Comparison of ENCODE assay signal across 8 cellular contexts in genomic region chr4:118281611-118282442, GRCh38.
A peak's percentile ranks its signal among the peaks of the same experiment; 100 is the strongest.
DNase-seq lines count a peak whose midpoint lies in the region; FAIRE-seq and TF ChIP-seq lines count a peak whose summit lies in the region.

No MANE protein-coding gene starts in this region.

- H3K9ac ChIP-seq in SK-N-MC (ENCODE audit: insufficient read length), result no peak overlapping the region

- H3K36me3 Mint-ChIP-seq in glutamatergic neuron (ENCODE audit: unreplicated experiment), result no peaks in the 10 kb centered on the region

- H2AFZ ChIP-seq in ACC112 (ENCODE audit: low read length, unreplicated experiment), result no peak overlapping the region

- H3K4me3 ChIP-seq in ACC112 (ENCODE audit: low read depth, low read length) (peak overlapping the region; percentile 91), SK-N-MC (no peak overlapping the region)

- peak overlapping the region; percentile 78 for H3K4me3 Mint-ChIP-seq in glutamatergic neuron (ENCODE audit: unreplicated experiment)

- H3K4me1 Mint-ChIP-seq in glutamatergic neuron (ENCODE audit: low read depth, unreplicated experiment), result peaks cover 28% of the 10 kb centered on the region

- H3K9me3 ChIP-seq in SK-N-MC (ENCODE audit: low read depth, low read length), result no peaks in the 10 kb centered on the region

- H3K9me3 Mint-ChIP-seq in glutamatergic neuron (ENCODE audit: unreplicated experiment), result peaks cover 5% of the 10 kb centered on the region

- FAIRE-seq in GM12892 (lab: Jason Lieb, UNC), result no peak

- H3K27ac ChIP-seq in ACC112 (ENCODE audit: low read depth, low read length), result peak overlapping the region; percentile 71
- H3K27ac ChIP-seq in SK-N-MC, result peak overlapping the region; percentile 72

- peaks cover 24% of the 10 kb centered on the region for H3K79me2 ChIP-seq in ACC112 (ENCODE audit: control insufficient read depth, insufficient read depth, low read length, unreplicated experiment)

- peaks cover 6% of the 10 kb centered on the region for H3K27me3 Mint-ChIP-seq in glutamatergic neuron (ENCODE audit: unreplicated experiment)

- no peaks in the 10 kb centered on the region for H3K27me3 ChIP-seq in ACC112 (ENCODE audit: insufficient read depth, low read length)

- H3K36me3 ChIP-seq in ACC112 (ENCODE audit: insufficient read depth, low read length) (peaks cover 18% of the 10 kb centered on the region), SK-N-MC (ENCODE audit: insufficient read depth, low read length) (peaks cover 30% of the 10 kb centered on the region)

- peak; percentile 80 for TF ChIP-seq POLR2A in GM12892 (IDR thresholded peaks at IDR 0.05; ENCODE audit: low read depth, low read length)

- H3K27ac Mint-ChIP-seq in glutamatergic neuron (ENCODE audit: unreplicated experiment), result peak overlapping the region; percentile 88

- no peak for DNase-seq in GM12892 (ENCODE audit: insufficient read length)
- no peak for DNase-seq in SK-N-MC (ENCODE audit: low read depth, low spot score)
- DNase-seq in glutamatergic neuron, result peak; percentile 43
- DNase-seq in stimulated activated naive CD4-positive, alpha-beta T cell treated with Interleukin-2 at 50 U/mL for 16 hours (lab: John Stamatoyannopoulos, UW), result no peak
- DNase-seq in T-helper 1 cell, result no peak
- DNase-seq in HPDE6-E6E7 (ENCODE audit: extremely low spot score), result no peak
- DNase-seq in COLO829 (ENCODE audit: low spot score), result no peak

- TF ChIP-seq CTCF in glutamatergic neuron (IDR thresholded peaks at IDR 0.05; ENCODE audit: partially characterized antibody, unreplicated experiment), result no peak

- H3K4me1 ChIP-seq in ACC112 (ENCODE audit: control insufficient read depth, insufficient read depth, low read length, unreplicated experiment), result peaks cover 36% of the 10 kb centered on the region
